Comparison of ENCODE assay signal across 1 cellular context in the genomic region with DNA sequence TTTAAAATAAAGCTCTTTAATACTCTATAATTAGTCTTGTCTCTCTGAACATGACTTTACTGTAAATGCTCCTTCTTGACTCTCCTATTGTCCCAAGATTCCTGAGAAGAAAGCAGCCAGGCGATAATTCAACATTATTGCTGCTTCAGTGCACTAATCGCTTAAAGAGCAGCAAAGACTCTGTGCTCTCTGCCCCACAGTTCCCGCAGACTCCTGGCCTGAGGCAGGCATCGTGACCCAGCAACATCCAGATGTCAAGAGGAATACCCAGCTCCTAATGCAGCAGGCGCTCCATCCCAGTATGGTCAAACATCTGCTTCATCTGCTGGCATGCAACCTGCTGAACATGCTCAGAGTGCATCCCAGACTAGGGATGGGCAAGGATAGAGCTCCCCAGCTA.
TF ChIP-seq lines count a peak whose summit lies in the region.

No MANE protein-coding gene starts in this region.

TF ChIP-seq in neural cell, 6 proteins besides CTCF, POLR2A, EP300 and RAD21 (continued from another document):
- TF ChIP-seq, protein P1, sequence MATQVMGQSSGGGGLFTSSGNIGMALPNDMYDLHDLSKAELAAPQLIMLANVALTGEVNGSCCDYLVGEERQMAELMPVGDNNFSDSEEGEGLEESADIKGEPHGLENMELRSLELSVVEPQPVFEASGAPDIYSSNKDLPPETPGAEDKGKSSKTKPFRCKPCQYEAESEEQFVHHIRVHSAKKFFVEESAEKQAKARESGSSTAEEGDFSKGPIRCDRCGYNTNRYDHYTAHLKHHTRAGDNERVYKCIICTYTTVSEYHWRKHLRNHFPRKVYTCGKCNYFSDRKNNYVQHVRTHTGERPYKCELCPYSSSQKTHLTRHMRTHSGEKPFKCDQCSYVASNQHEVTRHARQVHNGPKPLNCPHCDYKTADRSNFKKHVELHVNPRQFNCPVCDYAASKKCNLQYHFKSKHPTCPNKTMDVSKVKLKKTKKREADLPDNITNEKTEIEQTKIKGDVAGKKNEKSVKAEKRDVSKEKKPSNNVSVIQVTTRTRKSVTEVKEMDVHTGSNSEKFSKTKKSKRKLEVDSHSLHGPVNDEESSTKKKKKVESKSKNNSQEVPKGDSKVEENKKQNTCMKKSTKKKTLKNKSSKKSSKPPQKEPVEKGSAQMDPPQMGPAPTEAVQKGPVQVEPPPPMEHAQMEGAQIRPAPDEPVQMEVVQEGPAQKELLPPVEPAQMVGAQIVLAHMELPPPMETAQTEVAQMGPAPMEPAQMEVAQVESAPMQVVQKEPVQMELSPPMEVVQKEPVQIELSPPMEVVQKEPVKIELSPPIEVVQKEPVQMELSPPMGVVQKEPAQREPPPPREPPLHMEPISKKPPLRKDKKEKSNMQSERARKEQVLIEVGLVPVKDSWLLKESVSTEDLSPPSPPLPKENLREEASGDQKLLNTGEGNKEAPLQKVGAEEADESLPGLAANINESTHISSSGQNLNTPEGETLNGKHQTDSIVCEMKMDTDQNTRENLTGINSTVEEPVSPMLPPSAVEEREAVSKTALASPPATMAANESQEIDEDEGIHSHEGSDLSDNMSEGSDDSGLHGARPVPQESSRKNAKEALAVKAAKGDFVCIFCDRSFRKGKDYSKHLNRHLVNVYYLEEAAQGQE (IDR thresholded peaks at IDR 0.05; ENCODE audit: borderline replicate concordance), result no peak
- TF ChIP-seq TAF1 (IDR thresholded peaks at IDR 0.05; ENCODE audit: low read depth) (no peak), EZH2 (IDR thresholded peaks at IDR 0.05; ENCODE audit: borderline replicate concordance, insufficient read depth, low read length, poor library complexity, severe bottlenecking) (no peak)
